ENCODE assay signal across 8 cellular contexts in the genomic region with DNA sequence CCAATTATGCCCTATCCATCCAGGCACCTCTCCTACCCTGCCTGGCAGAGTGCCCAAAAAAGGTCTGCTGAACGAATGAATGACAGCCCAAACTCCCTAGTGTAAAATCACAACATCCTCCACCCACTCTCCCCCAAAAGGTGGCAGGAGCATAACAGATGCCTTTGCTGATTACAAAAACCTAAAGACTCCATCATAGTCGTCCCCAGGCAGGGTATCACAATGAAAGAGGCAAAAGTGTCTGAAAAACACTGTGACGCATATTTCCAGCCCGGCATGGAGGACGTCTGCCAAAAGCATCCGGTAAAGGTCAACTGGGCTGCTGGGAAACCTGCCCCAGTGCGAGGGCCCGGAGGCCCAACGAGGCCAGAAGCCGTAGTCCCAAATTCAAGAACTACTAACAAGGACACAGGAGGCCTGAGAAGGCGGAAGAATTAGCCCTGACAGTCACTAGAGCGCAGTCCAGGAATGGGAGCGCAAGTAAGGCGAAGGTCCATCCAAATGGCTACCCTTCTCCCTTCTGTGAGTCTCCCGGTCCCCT. TPM values are rescaled to one million over a fixed set of nuclear protein-coding genes. Genes with fewer than 3 reads are reported as not detected.
DNase-seq lines count a peak whose midpoint lies in the region; ATAC-seq and TF ChIP-seq lines count a peak whose summit lies in the region.

No MANE protein-coding gene starts in this region.

- ATAC-seq in HG03025 (IDR thresholded peaks at IDR 0.05; ENCODE audit: low FRiP score, unreplicated experiment) = peak; percentile 7
- peak; percentile 28 to 34 for ATAC-seq in stimulated activated naive B cell treated with anti-CD40 and anti-IgM and Interleukin-4, amounts not matched to agents 10 μg/mL and 1 μg/mL and 100 μg/mL, for 72 hours (replicated peaks)

- BruUV-seq in Caco-2 (replicated peaks; lab: Mats Ljungman, UMichigan) = no TSS peak

- TF ChIP-seq CTCF in Caco-2 (IDR thresholded peaks at IDR 0.05; ENCODE audit: insufficient read depth in 1 of 2, low read depth in 1 of 2, low read length in 1 of 2, severe bottlenecking in 1 of 2, unreplicated experiment in 1 of 2) (no peak), chondrocyte (IDR thresholded peaks at IDR 0.05) (no peak), lower leg skin (IDR thresholded peaks at IDR 0.05) (no peak)

- H3K27ac Mint-ChIP-seq in Caco-2 (ENCODE audit: unreplicated experiment) (peak overlapping the region; percentile 79), chondrocyte (ENCODE audit: unreplicated experiment) (peak overlapping the region; percentile 95)
- H3K27ac Mint-ChIP-seq in stimulated activated naive B cell treated with anti-CD40 and anti-IgM and Interleukin-4, amounts not matched to agents 10 μg/mL and 1 μg/mL and 100 μg/mL, for 72 hours = peak overlapping the region; percentile 98

- no peaks in the 10 kb centered on the region for H3K9me3 ChIP-seq in Caco-2

- no peaks in the 10 kb centered on the region for H3K27me3 ChIP-seq in Caco-2 (replicated peaks; ENCODE audit: control insufficient read depth, insufficient read depth, low read length)

- H3K4me3 Mint-ChIP-seq in Caco-2 (ENCODE audit: unreplicated experiment) = peak overlapping the region; percentile 86
- H3K4me3 Mint-ChIP-seq in chondrocyte (ENCODE audit: unreplicated experiment) = peak overlapping the region; percentile 99
- peak overlapping the region; percentile 91 to 99 for H3K4me3 Mint-ChIP-seq in stimulated activated naive B cell treated with anti-CD40 and anti-IgM and Interleukin-4, amounts not matched to agents 10 μg/mL and 1 μg/mL and 100 μg/mL, for 72 hours

- POLR2A ChIA-PET in Caco-2 (lab: Charles Lee) = interaction anchor here (0.6 kb wide), 1 partner anchor 126 kb away, joined by 8 read pairs; no protein-coding TSS in a partner anchor

- H3K36me3 ChIP-seq in Caco-2 (ENCODE audit: control insufficient read depth, insufficient read depth, low read length) = no peaks in the 10 kb centered on the region

- H3K4me3 ChIP-seq in Caco-2 (ENCODE audit: low read depth, low read length) (peak overlapping the region; percentile 82), lower leg skin (ENCODE audit: low read depth, poor library complexity, severe bottlenecking) (peak overlapping the region; percentile 92)

- H3K27me3 Mint-ChIP-seq in Caco-2 (ENCODE audit: insufficient read depth, unreplicated experiment) = no peaks in the 10 kb centered on the region
- peaks cover 9% of the 10 kb centered on the region for H3K27me3 Mint-ChIP-seq in chondrocyte (ENCODE audit: low read depth)
- no peaks in the 10 kb centered on the region for H3K27me3 Mint-ChIP-seq in stimulated activated naive B cell treated with anti-CD40 and anti-IgM and Interleukin-4, amounts not matched to agents 10 μg/mL and 1 μg/mL and 100 μg/mL, for 72 hours

- no peak for DNase-seq in Caco-2
- DNase-seq in T-helper 2 cell = peak in 4 of 5 experiments; percentile 12 to 41 (median 24)
- no peak for DNase-seq in chondrocyte (ENCODE audit: low spot score)
- DNase-seq in lower leg skin (ENCODE audit: low spot score in 2 of 2) = no peak
- peak; percentile 6 for DNase-seq in stimulated activated naive B cell treated with anti-CD40 and anti-IgM and Interleukin-4, amounts not matched to agents 10 μg/mL and 1 μg/mL and 100 μg/mL, for 72 hours
- DNase-seq in NCI-H1105 treated with DMSO at 0.1 percent for 48 hours (lab: John Stamatoyannopoulos, UW) = no peak
- DNase-seq in NCI-H226 = no peak

- H3K9me3 Mint-ChIP-seq in Caco-2 (ENCODE audit: unreplicated experiment) = no peaks in the 10 kb centered on the region
- no peaks in the 10 kb centered on the region for H3K9me3 Mint-ChIP-seq in chondrocyte (ENCODE audit: low read depth)
- no peaks in the 10 kb centered on the region for H3K9me3 Mint-ChIP-seq in stimulated activated naive B cell treated with anti-CD40 and anti-IgM and Interleukin-4, amounts not matched to agents 10 μg/mL and 1 μg/mL and 100 μg/mL, for 72 hours

- peaks cover 5% of the 10 kb centered on the region; the same call in 1 of the 2 replicates for H3K4me1 ChIP-seq in Caco-2

- H3K36me3 Mint-ChIP-seq in Caco-2 (ENCODE audit: insufficient read depth, unreplicated experiment) (peaks cover 6% of the 10 kb centered on the region), chondrocyte (ENCODE audit: low read depth) (peaks cover 4% of the 10 kb centered on the region)
- H3K36me3 Mint-ChIP-seq in stimulated activated naive B cell treated with anti-CD40 and anti-IgM and Interleukin-4, amounts not matched to agents 10 μg/mL and 1 μg/mL and 100 μg/mL, for 72 hours = peaks cover 10 to 13% of the 10 kb centered on the region in 2 donors

- CTCF ChIA-PET in Caco-2 (lab: Charles Lee) = interaction anchor here (1.0 to 1.9 kb wide), 3 partner anchors 10 to 73 kb away, joined by 3 to 7 read pairs (median 6); no protein-coding TSS in a partner anchor

- intact Hi-C loops in Caco-2 (cut with micrococcal nuclease; ENCODE audit: unreplicated experiment) (no loop called here), lower leg skin (cut with DNase I; ENCODE audit: low total_unique reads) (loop anchor here (5.0 kb wide), 1 partner anchor 173 kb away; a partner anchor contains a TSS)

- WGBS in lower leg skin, 2 donors = 0 to 1% methylated on average over 15 of the region's 15 CpGs

- TF ChIP-seq POLR2A in lower leg skin (IDR thresholded peaks at IDR 0.05) = no peak

- H3K4me1 Mint-ChIP-seq in Caco-2 (ENCODE audit: low read depth, unreplicated experiment) (no peaks in the 10 kb centered on the region), chondrocyte (ENCODE audit: low read depth) (peaks cover 29% of the 10 kb centered on the region)
- peaks cover 24 to 39% of the 10 kb centered on the region in 2 donors for H3K4me1 Mint-ChIP-seq in stimulated activated naive B cell treated with anti-CD40 and anti-IgM and Interleukin-4, amounts not matched to agents 10 μg/mL and 1 μg/mL and 100 μg/mL, for 72 hours

RNA-seq across cellular contexts. Expression of a gene that starts 0.6 kb away (rescaled TPM):
- 19.3 and 21.2 TPM in 2 replicates for total RNA-seq in Caco-2 (2022)
- 39.6 to 41.4 TPM (median 40.6 TPM) in 3 replicates for total RNA-seq in chondrocyte
- 10 to 100 TPM; 22.7 to 28.8 (median 25.7) TPM for total RNA-seq in lower leg skin

Comparison
In these comparisons a context has a peak if more than half of its experiments do, and no peak if none do; other contexts are left out.
1. DNase-seq: peak in T-helper 2 cell (4 of 5) and stimulated activated naive B cell treated with anti-CD40 and anti-IgM and Interleukin-4, amounts not matched to agents 10 μg/mL and 1 μg/mL and 100 μg/mL, for 72 hours (single experiment); none in Caco-2 (0 of 2), chondrocyte (single experiment), lower leg skin (0 of 2), NCI-H1105 treated with DMSO at 0.1 percent for 48 hours (single experiment) and NCI-H226 (single experiment).
2. Peak in every context shown above with its lines, with median percentiles within 50 percentile points of each other: H3K27ac Mint-ChIP-seq and H3K4me3 Mint-ChIP-seq.